Comparison of ENCODE assay signal across 17 cellular contexts in the genomic region with DNA sequence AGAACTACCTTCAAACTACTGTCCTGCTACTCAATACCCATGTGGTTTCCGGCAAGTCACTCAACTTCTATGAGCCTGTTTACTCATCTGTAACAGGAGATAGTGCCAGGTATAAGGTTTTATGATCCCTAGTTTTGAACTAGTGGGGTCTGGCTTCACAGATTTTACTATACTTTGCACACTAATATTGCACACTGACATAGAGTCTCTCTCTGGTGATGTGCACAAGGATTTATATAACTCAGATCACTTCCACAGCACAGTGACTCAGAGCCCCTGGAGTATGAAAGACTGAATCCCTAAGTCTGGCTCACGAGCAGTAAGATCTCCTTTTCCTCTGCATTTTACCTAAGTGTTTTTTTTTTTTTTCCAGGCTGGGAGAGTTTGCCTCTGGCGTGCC.
DNase-seq lines count a peak whose midpoint lies in the region; ATAC-seq, FAIRE-seq and TF ChIP-seq lines count a peak whose summit lies in the region.
"Had no signal": no experiment of that assay in that cellular context is flagged by ENCODE, and none has a peak within 500 bp of the region (broad histone marks: within the 10 kb centered on the region; RNA-seq: fewer than 3 reads in every experiment).

No MANE protein-coding gene starts in this region.

- TF ChIP-seq POLR2A in H54 (IDR thresholded peaks at IDR 0.05; ENCODE audit: low read depth, low read length) (no peak), thyroid gland (IDR thresholded peaks at IDR 0.05) (no peak), lower leg skin (IDR thresholded peaks at IDR 0.05) (no peak)

- H3K9me3 ChIP-seq in psoas muscle (no peaks in the 10 kb centered on the region), thyroid gland (no peaks in the 10 kb centered on the region)
- H3K9me3 ChIP-seq: HAP-1 had no signal

- ATAC-seq in SK-N-SH treated with all-trans-retinoic acid at 6 μM for 48 hours (peak; percentile 82), psoas muscle (peak; percentile 54 to 70 (median 64)), GM21723 (IDR thresholded peaks at IDR 0.05; ENCODE audit: unreplicated experiment) (no peak), GM21390 (IDR thresholded peaks at IDR 0.05; ENCODE audit: unreplicated experiment) (no peak)
- ATAC-seq: activated CD8-positive, alpha-beta T cell treated with anti-CD3 and anti-CD28 coated beads for 36 hours; naive thymus-derived CD4-positive, alpha-beta T cell had no signal

- WGBS in psoas muscle, 3 donors, result 77 to 90% (median 86%) methylated on average over 3 of the region's 3 CpGs
- WGBS in thyroid gland, 2 donors, result 46% methylated on average over 3 of the region's 3 CpGs
- 58% methylated on average over 3 of the region's 3 CpGs for WGBS in lower leg skin, 2 donors

- no peak for TF ChIP-seq CTCF in psoas muscle (IDR thresholded peaks at IDR 0.05)
- TF ChIP-seq CTCF in thyroid gland (IDR thresholded peaks at IDR 0.05), result no peak
- no peak for TF ChIP-seq CTCF in lower leg skin (IDR thresholded peaks at IDR 0.05)

- H3K4me1 ChIP-seq in psoas muscle (peaks cover 53% of the 10 kb centered on the region), thyroid gland (peaks cover 15 to 29% of the 10 kb centered on the region in 2 donors)
- H3K4me1 ChIP-seq: HAP-1 had no signal

- no peak for DNase-seq in H54 (ENCODE audit: insufficient read length, low spot score)
- peak; percentile 10 for DNase-seq in fibroblast of gingiva (ENCODE audit: low read depth)
- DNase-seq in psoas muscle, result no peak
- no peak for DNase-seq in thyroid gland
- DNase-seq in lower leg skin (ENCODE audit: low spot score in 2 of 2), result no peak
- DNase-seq: activated CD8-positive, alpha-beta T cell treated with anti-CD3 and anti-CD28 coated beads for 36 hours; activated effector memory CD4-positive, alpha-beta T cell treated with Interleukin-2 at 50 U/mL for 16 hours; CD8-positive, alpha-beta memory T cell; kidney glomerular epithelial cell; naive thymus-derived CD4-positive, alpha-beta T cell; NCI-H1105; T-helper 9 cell had no signal

- intact Hi-C loops in psoas muscle (cut with DNase I), result no loop called here
- intact Hi-C loops in thyroid gland (cut with DNase I), result loop anchor here (10.0 kb wide), 1 partner anchor 47 kb away; no protein-coding TSS in a partner anchor
- intact Hi-C loops in lower leg skin (cut with DNase I; ENCODE audit: low total_unique reads), result no loop called here

- no peak overlapping the region for H3K4me3 ChIP-seq in psoas muscle
- H3K4me3 ChIP-seq in thyroid gland (replicated peaks in 1 of 3), result no peak overlapping the region
- no peak overlapping the region for H3K4me3 ChIP-seq in lower leg skin (ENCODE audit: low read depth, poor library complexity, severe bottlenecking)
- H3K4me3 ChIP-seq: HAP-1 had no signal

- FAIRE-seq in H54 (lab: Jason Lieb, UNC), result peak; percentile 91
- FAIRE-seq: HTR-8/SVneo had no signal

- no peaks in the 10 kb centered on the region for H3K36me3 ChIP-seq in psoas muscle (ENCODE audit: insufficient read depth in 1 of 2, low read depth in 1 of 2)
- no peaks in the 10 kb centered on the region for H3K36me3 ChIP-seq in thyroid gland
- H3K36me3 ChIP-seq: HAP-1 had no signal

- H3K27ac ChIP-seq in psoas muscle (no peak overlapping the region), thyroid gland (no peak overlapping the region)

- H3K27me3 ChIP-seq in psoas muscle (ENCODE audit: insufficient read depth in 3 of 3, low read length in 2 of 3), result no peaks in the 10 kb centered on the region
- no peaks in the 10 kb centered on the region for H3K27me3 ChIP-seq in thyroid gland

TF ChIP-seq in SK-N-SH treated with all-trans-retinoic acid at 6 μM for 48 hours, 23 proteins besides CTCF, POLR2A, EP300 and RAD21:
- TF ChIP-seq SNAI2 (CRISPR knock-in tag; IDR thresholded peaks at IDR 0.05) (no peak), ZC3H10 (CRISPR knock-in tag; IDR thresholded peaks at IDR 0.05) (no peak), TOX (CRISPR knock-in tag; IDR thresholded peaks at IDR 0.05; ENCODE audit: borderline replicate concordance) (no peak), TCF4 (CRISPR knock-in tag; IDR thresholded peaks at IDR 0.05; ENCODE audit: borderline replicate concordance) (no peak), ZNF565 (CRISPR knock-in tag; conservative IDR thresholded peaks at IDR 0.05; ENCODE audit: low read depth) (no peak), BACH2 (CRISPR knock-in tag; IDR thresholded peaks at IDR 0.05; ENCODE audit: borderline replicate concordance) (no peak), ESRRG (CRISPR knock-in tag; IDR thresholded peaks at IDR 0.05) (no peak), ZNF8 (CRISPR knock-in tag; IDR thresholded peaks at IDR 0.05) (no peak)
- TF ChIP-seq, protein P1, sequence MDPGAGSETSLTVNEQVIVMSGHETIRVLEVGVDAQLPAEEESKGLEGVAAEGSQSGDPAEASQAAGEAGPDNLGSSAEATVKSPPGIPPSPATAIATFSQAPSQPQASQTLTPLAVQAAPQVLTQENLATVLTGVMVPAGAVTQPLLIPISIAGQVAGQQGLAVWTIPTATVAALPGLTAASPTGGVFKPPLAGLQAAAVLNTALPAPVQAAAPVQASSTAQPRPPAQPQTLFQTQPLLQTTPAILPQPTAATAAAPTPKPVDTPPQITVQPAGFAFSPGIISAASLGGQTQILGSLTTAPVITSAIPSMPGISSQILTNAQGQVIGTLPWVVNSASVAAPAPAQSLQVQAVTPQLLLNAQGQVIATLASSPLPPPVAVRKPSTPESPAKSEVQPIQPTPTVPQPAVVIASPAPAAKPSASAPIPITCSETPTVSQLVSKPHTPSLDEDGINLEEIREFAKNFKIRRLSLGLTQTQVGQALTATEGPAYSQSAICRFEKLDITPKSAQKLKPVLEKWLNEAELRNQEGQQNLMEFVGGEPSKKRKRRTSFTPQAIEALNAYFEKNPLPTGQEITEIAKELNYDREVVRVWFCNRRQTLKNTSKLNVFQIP (CRISPR knock-in tag; IDR thresholded peaks at IDR 0.05; ENCODE audit: borderline replicate concordance, low read depth), result no peak
- TF ChIP-seq, protein P2, sequence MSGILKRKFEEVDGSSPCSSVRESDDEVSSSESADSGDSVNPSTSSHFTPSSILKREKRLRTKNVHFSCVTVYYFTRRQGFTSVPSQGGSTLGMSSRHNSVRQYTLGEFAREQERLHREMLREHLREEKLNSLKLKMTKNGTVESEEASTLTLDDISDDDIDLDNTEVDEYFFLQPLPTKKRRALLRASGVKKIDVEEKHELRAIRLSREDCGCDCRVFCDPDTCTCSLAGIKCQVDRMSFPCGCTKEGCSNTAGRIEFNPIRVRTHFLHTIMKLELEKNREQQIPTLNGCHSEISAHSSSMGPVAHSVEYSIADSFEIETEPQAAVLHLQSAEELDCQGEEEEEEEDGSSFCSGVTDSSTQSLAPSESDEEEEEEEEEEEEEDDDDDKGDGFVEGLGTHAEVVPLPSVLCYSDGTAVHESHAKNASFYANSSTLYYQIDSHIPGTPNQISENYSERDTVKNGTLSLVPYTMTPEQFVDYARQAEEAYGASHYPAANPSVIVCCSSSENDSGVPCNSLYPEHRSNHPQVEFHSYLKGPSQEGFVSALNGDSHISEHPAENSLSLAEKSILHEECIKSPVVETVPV (CRISPR knock-in tag; IDR thresholded peaks at IDR 0.05), result no peak

Comparison
In these comparisons a context has a peak if more than half of its experiments do, and no peak if none do; other contexts are left out.
1. ATAC-seq: peak in SK-N-SH treated with all-trans-retinoic acid at 6 μM for 48 hours (single experiment) and psoas muscle (4 of 4); none in GM21723 (single experiment) and GM21390 (single experiment).